ENCODE assay signal across 22 cellular contexts in genomic region chr5:32307769-32308194, GRCh38. TPM values are rescaled to one million over a fixed set of nuclear protein-coding genes. Genes with fewer than 3 reads are reported as not detected.
A peak's percentile ranks its signal among the peaks of the same experiment; 100 is the strongest.
DNase-seq lines count a peak whose midpoint lies in the region; ATAC-seq, FAIRE-seq and TF ChIP-seq lines count a peak whose summit lies in the region.
"Had no signal": no experiment of that assay in that cellular context is flagged by ENCODE, and none has a peak within 500 bp of the region (broad histone marks: within the 10 kb centered on the region; RNA-seq: fewer than 3 reads in every experiment).

No MANE protein-coding gene starts in this region.

- ATAC-seq in natural killer cell (no peak), left lobe of liver (peak; percentile 73), pancreas (peak; percentile 76 to 82 (median 78))
- ATAC-seq in natural killer cell treated with Interleukin-12 subunit alpha and Interleukin-12 subunit beta and Interleukin-15 and Interleukin-18, amount 100 ng/mL, for 72 hours = no peak
- ATAC-seq: GM12878, GM23338, HCT116, Panc1, Right ventricle myocardium inferior had no signal

- no peak for DNase-seq in natural killer cell
- DNase-seq in natural killer cell treated with Interleukin-12 subunit alpha and Interleukin-12 subunit beta and Interleukin-15 and Interleukin-18, amount 100 ng/mL, for 72 hours (ENCODE audit: low spot score) = no peak
- peak; percentile 56 for DNase-seq in left lobe of liver (ENCODE audit: low spot score)
- DNase-seq in pancreas = peak in 4 of 6 donors; percentile 61 to 70 (median 62)
- DNase-seq in DMS79 (lab: John Stamatoyannopoulos, UW) = no peak
- DNase-seq in germinal center (ENCODE audit: low spot score) = no peak
- no peak for DNase-seq in posterior vena cava (ENCODE audit: low spot score)
- no peak for DNase-seq in KG1 (lab: John Stamatoyannopoulos, UW)
- DNase-seq: C1 segment of cervical spinal cord, DND-41, GDM1, KBM-7, NCI-H1092, NCI-H146, NCI-H2081, NCI-H510A had no signal

- no peaks in the 10 kb centered on the region for H3K9me3 ChIP-seq in pancreas

- no peak for FAIRE-seq in pancreas (lab: Jason Lieb, UNC)
- FAIRE-seq: GM12878 had no signal

- peaks cover 79 to 86% of the 10 kb centered on the region in 2 donors for H3K4me1 Mint-ChIP-seq in natural killer cell
- H3K4me1 Mint-ChIP-seq in natural killer cell treated with Interleukin-12 subunit alpha and Interleukin-12 subunit beta and Interleukin-15 and Interleukin-18, amount 100 ng/mL, for 72 hours (ENCODE audit: low read depth in 2 of 2) = peaks cover 54 to 58% of the 10 kb centered on the region in 2 donors

- H3K9me3 Mint-ChIP-seq in natural killer cell = no peaks in the 10 kb centered on the region
- no peaks in the 10 kb centered on the region for H3K9me3 Mint-ChIP-seq in natural killer cell treated with Interleukin-12 subunit alpha and Interleukin-12 subunit beta and Interleukin-15 and Interleukin-18, amount 100 ng/mL, for 72 hours
- H3K9me3 Mint-ChIP-seq: GM23338 had no signal

- H3K36me3 ChIP-seq in pancreas = no peaks in the 10 kb centered on the region

- H3K27me3 Mint-ChIP-seq in natural killer cell (ENCODE audit: low read depth in 2 of 2) = no peaks in the 10 kb centered on the region
- H3K27me3 Mint-ChIP-seq in natural killer cell treated with Interleukin-12 subunit alpha and Interleukin-12 subunit beta and Interleukin-15 and Interleukin-18, amount 100 ng/mL, for 72 hours = no peaks in the 10 kb centered on the region

- H3K4me3 Mint-ChIP-seq in natural killer cell = peak overlapping the region; percentile 32
- H3K4me3 Mint-ChIP-seq in natural killer cell treated with Interleukin-12 subunit alpha and Interleukin-12 subunit beta and Interleukin-15 and Interleukin-18, amount 100 ng/mL, for 72 hours = no peak overlapping the region
- H3K4me3 Mint-ChIP-seq: GM23338 had no signal

- H3K27ac ChIP-seq in pancreas = peak overlapping the region; percentile 56 to 82 (median 66)
- H3K27ac ChIP-seq: HL-60 had no signal

- 37 to 39% methylated on average over 4 of the region's 4 CpGs for WGBS in pancreas, 2 donors

- TF ChIP-seq CTCF in natural killer cell (IDR thresholded peaks at IDR 0.05) (no peak), pancreas (IDR thresholded peaks at IDR 0.05) (no peak)

- H3K27me3 ChIP-seq in pancreas = no peaks in the 10 kb centered on the region

- peaks cover 53 to 73% (median 53%) of the 10 kb centered on the region in 3 donors for H3K4me1 ChIP-seq in pancreas

- intact Hi-C loops in natural killer cell (cut with micrococcal nuclease) (no loop called here), pancreas (cut with DNase I) (no loop called here), posterior vena cava (cut with DNase I) (no loop called here)

- no peak overlapping the region for H3K4me3 ChIP-seq in pancreas
- H3K4me3 ChIP-seq: GM12878, GM23338 had no signal

- no peaks in the 10 kb centered on the region for H3K36me3 Mint-ChIP-seq in natural killer cell
- no peaks in the 10 kb centered on the region for H3K36me3 Mint-ChIP-seq in natural killer cell treated with Interleukin-12 subunit alpha and Interleukin-12 subunit beta and Interleukin-15 and Interleukin-18, amount 100 ng/mL, for 72 hours

- peak overlapping the region; percentile 9 to 63 for H3K27ac Mint-ChIP-seq in natural killer cell
- H3K27ac Mint-ChIP-seq in natural killer cell treated with Interleukin-12 subunit alpha and Interleukin-12 subunit beta and Interleukin-15 and Interleukin-18, amount 100 ng/mL, for 72 hours = no peak overlapping the region
- H3K27ac Mint-ChIP-seq: GM23338 had no signal

RNA-seq across cellular contexts. Expression of gene MTMR12, which starts 5.0 kb away (rescaled TPM):
- 10 to 100 TPM; 36.9 to 47.7 (median 39.8) TPM for total RNA-seq in natural killer cell
- 10 to 100 TPM; 28.8 to 31.9 TPM for total RNA-seq in natural killer cell treated with Interleukin-12 subunit alpha and Interleukin-12 subunit beta and Interleukin-15 and Interleukin-18, amount 100 ng/mL, for 72 hours
- total RNA-seq in left lobe of liver = 15.3 TPM
- total RNA-seq in pancreas = 10 to 100 TPM; 20.3 to 32.3 (median 22.1) TPM
- polyA plus RNA-seq in pancreas = 10 to 100 TPM in 1 of 2 donors, 1 to 10 TPM in 1; 9.7 to 16.2 TPM
- total RNA-seq in posterior vena cava = 10 to 100 TPM; 45.1 to 58.0 TPM

Comparison
In these comparisons a context has a peak if more than half of its experiments do, and no peak if none do; other contexts are left out.
1. H3K27ac Mint-ChIP-seq: peak in natural killer cell (2 of 2); none in natural killer cell treated with Interleukin-12 subunit alpha and Interleukin-12 subunit beta and Interleukin-15 and Interleukin-18, amount 100 ng/mL, for 72 hours (0 of 2).
2. ATAC-seq: peak in left lobe of liver (single experiment) and pancreas (4 of 4); none in natural killer cell (0 of 3) and natural killer cell treated with Interleukin-12 subunit alpha and Interleukin-12 subunit beta and Interleukin-15 and Interleukin-18, amount 100 ng/mL, for 72 hours (0 of 2).
3. DNase-seq: peak in left lobe of liver (single experiment) and pancreas (4 of 6); none in natural killer cell (single experiment), natural killer cell treated with Interleukin-12 subunit alpha and Interleukin-12 subunit beta and Interleukin-15 and Interleukin-18, amount 100 ng/mL, for 72 hours (single experiment), DMS79 (single experiment), germinal center (single experiment), posterior vena cava (single experiment) and KG1 (single experiment).